ENCODE assay signal across 21 cellular contexts in genomic region chr5:149352169-149352568, GRCh38. TPM values are rescaled to one million over a fixed set of nuclear protein-coding genes. Genes with fewer than 3 reads are reported as not detected.
DNase-seq lines count a peak whose midpoint lies in the region; ATAC-seq and TF ChIP-seq lines count a peak whose summit lies in the region.
"Had no signal": no experiment of that assay in that cellular context is flagged by ENCODE, and none has a peak within 500 bp of the region (broad histone marks: within the 10 kb centered on the region; RNA-seq: fewer than 3 reads in every experiment).

No MANE protein-coding gene starts in this region.

- no peak overlapping the region for H3K27ac ChIP-seq in CD4-positive, alpha-beta memory T cell (ENCODE audit: low read depth, low read length)
- H3K27ac ChIP-seq in psoas muscle, result no peak overlapping the region
- H3K27ac ChIP-seq: 22Rv1, C4-2B had no signal

- H3K27ac Mint-ChIP-seq in T-helper 1 cell treated with Interleukin-12 subunit alpha and Interleukin-12 subunit beta and Interleukin-4 antibody, amounts not matched to agents 30 μg/mL and 1 μg/mL, for 36 hours, result peak overlapping the region; percentile 71
- H3K27ac Mint-ChIP-seq in activated naive CD4-positive, alpha-beta T cell treated with anti-CD3 and anti-CD28 coated beads, Interleukin-2, amount 50 U/mL, for 24 hours, result peak overlapping the region; percentile 35
- peak overlapping the region; percentile 5 to 78 (median 36) for H3K27ac Mint-ChIP-seq in CD4-positive, alpha-beta memory T cell
- peak overlapping the region; percentile 41 for H3K27ac Mint-ChIP-seq in central memory CD8-positive, alpha-beta T cell (ENCODE audit: low read depth)

- H3K9me3 Mint-ChIP-seq in T-helper 1 cell treated with Interleukin-12 subunit alpha and Interleukin-12 subunit beta and Interleukin-4 antibody, amounts not matched to agents 30 μg/mL and 1 μg/mL, for 36 hours, result no peaks in the 10 kb centered on the region
- no peaks in the 10 kb centered on the region for H3K9me3 Mint-ChIP-seq in activated naive CD4-positive, alpha-beta T cell treated with anti-CD3 and anti-CD28 coated beads, Interleukin-2, amount 50 U/mL, for 24 hours
- H3K9me3 Mint-ChIP-seq in CD4-positive, alpha-beta memory T cell, result no peaks in the 10 kb centered on the region
- H3K9me3 Mint-ChIP-seq in central memory CD8-positive, alpha-beta T cell, result no peaks in the 10 kb centered on the region

- TF ChIP-seq CTCF in psoas muscle (IDR thresholded peaks at IDR 0.05), result no peak

- ATAC-seq in central memory CD8-positive, alpha-beta T cell (replicated peaks; ENCODE audit: extremely low read depth, poor library complexity, severe bottlenecking), result no peak
- no peak for ATAC-seq in psoas muscle
- ATAC-seq: K562 had no signal

- peaks cover 82% of the 10 kb centered on the region for H3K36me3 Mint-ChIP-seq in T-helper 1 cell treated with Interleukin-12 subunit alpha and Interleukin-12 subunit beta and Interleukin-4 antibody, amounts not matched to agents 30 μg/mL and 1 μg/mL, for 36 hours (ENCODE audit: low read depth)
- peaks cover 56% of the 10 kb centered on the region for H3K36me3 Mint-ChIP-seq in activated naive CD4-positive, alpha-beta T cell treated with anti-CD3 and anti-CD28 coated beads, Interleukin-2, amount 50 U/mL, for 24 hours
- H3K36me3 Mint-ChIP-seq in CD4-positive, alpha-beta memory T cell, result peaks cover 69 to 78% of the 10 kb centered on the region in 2 donors
- peaks cover 66% of the 10 kb centered on the region for H3K36me3 Mint-ChIP-seq in central memory CD8-positive, alpha-beta T cell (ENCODE audit: insufficient read depth)

- H3K27me3 Mint-ChIP-seq in T-helper 1 cell treated with Interleukin-12 subunit alpha and Interleukin-12 subunit beta and Interleukin-4 antibody, amounts not matched to agents 30 μg/mL and 1 μg/mL, for 36 hours (ENCODE audit: low read depth), result no peaks in the 10 kb centered on the region
- H3K27me3 Mint-ChIP-seq in activated naive CD4-positive, alpha-beta T cell treated with anti-CD3 and anti-CD28 coated beads, Interleukin-2, amount 50 U/mL, for 24 hours, result no peaks in the 10 kb centered on the region
- H3K27me3 Mint-ChIP-seq in CD4-positive, alpha-beta memory T cell, result no peaks in the 10 kb centered on the region
- no peaks in the 10 kb centered on the region for H3K27me3 Mint-ChIP-seq in central memory CD8-positive, alpha-beta T cell

- WGBS in psoas muscle, 3 donors, result 78 to 83% (median 81%) methylated on average over 4 of the region's 4 CpGs

- CTCF ChIA-PET in CD4-positive, alpha-beta memory T cell (lab: Charles Lee; ENCODE audit: partially characterized antibody), result interaction anchor here (0.6 to 26.0 kb wide), 6 partner anchors 9 to 494 kb away, joined by 3 to 337 read pairs (median 4); no protein-coding TSS in a partner anchor

- no peaks in the 10 kb centered on the region for H3K27me3 ChIP-seq in CD4-positive, alpha-beta memory T cell (ENCODE audit: insufficient read depth, low read length)
- H3K27me3 ChIP-seq in psoas muscle (ENCODE audit: insufficient read depth in 3 of 3, low read length in 2 of 3), result no peaks in the 10 kb centered on the region

- POLR2A ChIA-PET in CD4-positive, alpha-beta memory T cell (lab: Charles Lee; ENCODE audit: partially characterized antibody), result no interaction called here

- peaks cover 77% of the 10 kb centered on the region for H3K4me1 Mint-ChIP-seq in T-helper 1 cell treated with Interleukin-12 subunit alpha and Interleukin-12 subunit beta and Interleukin-4 antibody, amounts not matched to agents 30 μg/mL and 1 μg/mL, for 36 hours (ENCODE audit: low read depth)
- peaks cover 86% of the 10 kb centered on the region for H3K4me1 Mint-ChIP-seq in activated naive CD4-positive, alpha-beta T cell treated with anti-CD3 and anti-CD28 coated beads, Interleukin-2, amount 50 U/mL, for 24 hours
- H3K4me1 Mint-ChIP-seq in CD4-positive, alpha-beta memory T cell, result peaks cover 52 to 90% (median 77%) of the 10 kb centered on the region in 4 donors
- H3K4me1 Mint-ChIP-seq in central memory CD8-positive, alpha-beta T cell, result peaks cover 36% of the 10 kb centered on the region

- H3K9me3 ChIP-seq in CD4-positive, alpha-beta memory T cell (ENCODE audit: control insufficient read depth in 1 of 2, low read length in 2 of 2), result no peaks in the 10 kb centered on the region
- no peaks in the 10 kb centered on the region for H3K9me3 ChIP-seq in psoas muscle

- DNase-seq in T-helper 1 cell, result no peak
- DNase-seq in activated naive CD4-positive, alpha-beta T cell (lab: John Stamatoyannopoulos, UW), result no peak
- no peak for DNase-seq in CD4-positive, alpha-beta memory T cell
- DNase-seq in central memory CD8-positive, alpha-beta T cell (ENCODE audit: low spot score in 2 of 2), result no peak
- no peak for DNase-seq in psoas muscle
- no peak for DNase-seq in NOMO-1 treated with dmso at 0.1 percent for 144 hours (lab: John Stamatoyannopoulos, UW; ENCODE audit: unreplicated experiment)
- DNase-seq: AML-193, COR-L47, DMS 273 treated with DMSO at 0.1 percent for 48 hours, DND-41, NCI-H1105, NCI-H1694 treated with DMSO at 0.1 percent for 48 hours, NCI-H2107, NCI-H510A treated with DMSO at 0.1 percent for 48 hours, NCI-H774 had no signal

- peaks cover 61% of the 10 kb centered on the region for H3K36me3 ChIP-seq in CD4-positive, alpha-beta memory T cell (ENCODE audit: insufficient read depth, low read length)
- H3K36me3 ChIP-seq in psoas muscle (ENCODE audit: insufficient read depth in 1 of 2, low read depth in 1 of 2), result peaks cover 18 to 90% of the 10 kb centered on the region in 2 donors

- no peak overlapping the region for H3K4me3 ChIP-seq in CD4-positive, alpha-beta memory T cell (ENCODE audit: low read length in 2 of 2)
- no peak overlapping the region for H3K4me3 ChIP-seq in psoas muscle
- H3K4me3 ChIP-seq: K562 had no signal

- H3K4me3 Mint-ChIP-seq in T-helper 1 cell treated with Interleukin-12 subunit alpha and Interleukin-12 subunit beta and Interleukin-4 antibody, amounts not matched to agents 30 μg/mL and 1 μg/mL, for 36 hours, result peak overlapping the region; percentile 25
- H3K4me3 Mint-ChIP-seq in activated naive CD4-positive, alpha-beta T cell treated with anti-CD3 and anti-CD28 coated beads, Interleukin-2, amount 50 U/mL, for 24 hours, result no peak overlapping the region
- peak overlapping the region in 4 of 8 donors; percentile 5 to 36 (median 17) for H3K4me3 Mint-ChIP-seq in CD4-positive, alpha-beta memory T cell
- H3K4me3 Mint-ChIP-seq in central memory CD8-positive, alpha-beta T cell, result no peak overlapping the region

- peaks cover 87% of the 10 kb centered on the region for H3K4me1 ChIP-seq in CD4-positive, alpha-beta memory T cell (ENCODE audit: insufficient read depth, low read length)
- H3K4me1 ChIP-seq in psoas muscle, result peaks cover 2% of the 10 kb centered on the region

- intact Hi-C loops in CD4-positive, alpha-beta memory T cell (cut with micrococcal nuclease), result loop anchor here (10.0 kb wide), 1 partner anchor 653 kb away; the partner anchor contains the start of genes HMGXB3 and TIGD6
- intact Hi-C loops in psoas muscle (cut with DNase I), result no loop called here

RNA-seq across cellular contexts. Expression of gene PCYOX1L, which starts 5.7 kb away (rescaled TPM):
- total RNA-seq in CD4-positive, alpha-beta memory T cell, result 10 to 100 TPM; 40.4 to 43.9 TPM
- 10 to 100 TPM in 1 of 2 donors, 1 to 10 TPM in 1; 9.9 to 15.6 TPM for polyA plus RNA-seq in CD4-positive, alpha-beta memory T cell
- 1 to 10 TPM in 1 of 4 donors, under 1 TPM in 3; 0.65 to 2.7 (median 0.84) TPM for total RNA-seq in psoas muscle
- 1 to 10 TPM in 1 of 3 donors, under 1 TPM in 2; 0.28 to 1.1 (median 0.70) TPM for polyA plus RNA-seq in psoas muscle

RNA-seq across cellular contexts. Expression of gene GRPEL2, which starts 6.9 kb away (rescaled TPM):
- total RNA-seq in CD4-positive, alpha-beta memory T cell, result 10 to 100 TPM; 39.4 to 41.9 TPM
- polyA plus RNA-seq in CD4-positive, alpha-beta memory T cell, result 1 to 10 TPM; 6.9 to 7.1 TPM
- 10 to 100 TPM in 2 of 4 donors, 1 to 10 TPM in 2; 8.8 to 11.1 (median 9.5) TPM for total RNA-seq in psoas muscle
- 10 to 100 TPM in 2 of 3 donors, 1 to 10 TPM in 1; 4.7 to 11.6 (median 11.0) TPM for polyA plus RNA-seq in psoas muscle

RNA-seq across cellular contexts. Expression of gene IL17B, which starts 26.9 kb away (rescaled TPM):
- total RNA-seq in CD4-positive, alpha-beta memory T cell, result not detected
- polyA plus RNA-seq in CD4-positive, alpha-beta memory T cell, result not detected
- total RNA-seq in psoas muscle, result under 1 TPM in 1 of 4 donors, not detected in 3; 0.58 TPM
- polyA plus RNA-seq in psoas muscle, result under 1 TPM in 2 of 3 donors, not detected in 1; 0.08 to 0.42 TPM
- total RNA-seq: RPMI7951 had no signal

Comparison
In these comparisons a context has a peak if more than half of its experiments do, and no peak if none do; other contexts are left out.
1. RNA of gene PCYOX1L, which starts 5.7 kb away (total RNA-seq): 40.4 to 43.9 TPM in CD4-positive, alpha-beta memory T cell; 0.65 to 2.7 TPM in psoas muscle; every median in the first group is over 10 times any median in the second.
2. Peak in every context shown above with its lines, with median percentiles within 50 percentile points of each other: H3K27ac Mint-ChIP-seq.